In the genomic region with DNA sequence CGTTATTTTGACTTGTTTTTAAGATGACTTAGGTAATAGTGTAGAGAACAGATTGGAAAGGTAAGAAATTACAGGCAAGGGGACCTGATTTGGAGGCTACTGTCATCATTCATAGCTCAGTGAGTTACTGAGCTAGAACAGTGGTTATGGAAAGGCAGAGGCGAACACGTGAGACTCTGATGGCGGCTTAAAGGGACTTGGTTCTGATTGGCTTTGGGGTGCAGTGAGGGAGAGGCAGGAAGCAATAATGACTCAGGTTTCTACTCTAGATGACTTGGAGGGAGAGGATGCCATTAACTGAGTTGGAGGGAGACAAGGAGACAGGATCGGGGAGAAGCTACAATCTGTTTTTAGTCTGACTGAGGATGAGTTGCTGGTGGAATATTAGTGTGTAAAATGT, we compare ENCODE assay signal across 18 cellular contexts. TPM values are rescaled to one million over a fixed set of nuclear protein-coding genes. Genes with fewer than 3 reads are reported as not detected.
"Had no signal": no experiment of that assay in that cellular context is flagged by ENCODE, and none has a peak within 500 bp of the region (broad histone marks: within the 10 kb centered on the region; RNA-seq: fewer than 3 reads in every experiment).

No MANE protein-coding gene starts in this region.

- H3K4me3 ChIP-seq: cardiac muscle cell, thyroid gland, uterus had no signal

- DNase-seq: activated CD4-positive, alpha-beta memory T cell treated with anti-CD3 and anti-CD28 coated beads, Interleukin-2, amount 10 ng/mL, durations not matched to agents 7 days and 5 days; activated effector memory CD4-positive, alpha-beta T cell treated with anti-CD3 and anti-CD28 coated beads, Interleukin-2, amount 50 U/mL, for 16 hours; activated T-cell treated with anti-CD3 and anti-CD28 coated beads, Interleukin-2, amount 50 U/mL, for 24 hours; effector memory CD4-positive, alpha-beta T cell; foreskin melanocyte; kidney glomerular epithelial cell; left ventricle myocardium superior; retina; T1000; thyroid gland; uterus had no signal

- H3K27ac ChIP-seq: cardiac muscle cell, epithelial cell of prostate, thyroid gland, uterus had no signal

- H3K36me3 ChIP-seq: cardiac muscle cell, thyroid gland, uterus had no signal

- H3K4me3 Mint-ChIP-seq: activated CD4-positive, alpha-beta memory T cell treated with anti-CD3 and anti-CD28 coated beads, Interleukin-2, amount 10 ng/mL, durations not matched to agents 7 days and 5 days; activated naive CD4-positive, alpha-beta T cell treated with anti-CD3 and anti-CD28 coated beads, Interleukin-2, amount 50 U/mL, for 24 hours; activated T-cell treated with anti-CD3 and anti-CD28 coated beads, Interleukin-2, amount 50 U/mL, for 24 hours; dendritic cell treated with granulocyte-macrophage colony-stimulating factor and Interleukin-4, amounts not matched to agents 40 ng/mL and 50 ng/mL, for 4 days; memory B cell; neural crest cell; stimulated activated effector memory CD8-positive, alpha-beta T cell treated with anti-CD3 and anti-CD28 coated beads, Interleukin-12 subunit alpha, Interleukin-12 subunit beta, amount 100 ng/mL, for 72 hours had no signal

- H3K27ac Mint-ChIP-seq: activated CD4-positive, alpha-beta memory T cell treated with anti-CD3 and anti-CD28 coated beads, Interleukin-2, amount 10 ng/mL, durations not matched to agents 7 days and 5 days; activated naive CD4-positive, alpha-beta T cell treated with anti-CD3 and anti-CD28 coated beads, Interleukin-2, amount 50 U/mL, for 24 hours; dendritic cell treated with granulocyte-macrophage colony-stimulating factor and Interleukin-4, amounts not matched to agents 40 ng/mL and 50 ng/mL, for 4 days; memory B cell had no signal

- H3K27me3 Mint-ChIP-seq: activated CD4-positive, alpha-beta memory T cell treated with anti-CD3 and anti-CD28 coated beads, Interleukin-2, amount 10 ng/mL, durations not matched to agents 7 days and 5 days; activated naive CD4-positive, alpha-beta T cell treated with anti-CD3 and anti-CD28 coated beads, Interleukin-2, amount 50 U/mL, for 24 hours; activated T-cell treated with anti-CD3 and anti-CD28 coated beads, Interleukin-2, amount 50 U/mL, for 24 hours; dendritic cell treated with granulocyte-macrophage colony-stimulating factor and Interleukin-4, amounts not matched to agents 40 ng/mL and 50 ng/mL, for 4 days had no signal

- ATAC-seq: left ventricle myocardium superior; stimulated activated effector memory CD8-positive, alpha-beta T cell treated with anti-CD3 and anti-CD28 coated beads, Interleukin-12 subunit alpha, Interleukin-12 subunit beta, amount 100 ng/mL, for 72 hours had no signal

- H3K9me3 ChIP-seq: thyroid gland, uterus had no signal

- H3K9me3 Mint-ChIP-seq: activated CD4-positive, alpha-beta memory T cell treated with anti-CD3 and anti-CD28 coated beads, Interleukin-2, amount 10 ng/mL, durations not matched to agents 7 days and 5 days; activated naive CD4-positive, alpha-beta T cell treated with anti-CD3 and anti-CD28 coated beads, Interleukin-2, amount 50 U/mL, for 24 hours; activated T-cell treated with anti-CD3 and anti-CD28 coated beads, Interleukin-2, amount 50 U/mL, for 24 hours; dendritic cell treated with granulocyte-macrophage colony-stimulating factor and Interleukin-4, amounts not matched to agents 40 ng/mL and 50 ng/mL, for 4 days; memory B cell; neural crest cell; stimulated activated effector memory CD8-positive, alpha-beta T cell treated with anti-CD3 and anti-CD28 coated beads, Interleukin-12 subunit alpha, Interleukin-12 subunit beta, amount 100 ng/mL, for 72 hours had no signal

- H3K27me3 ChIP-seq: cardiac muscle cell, thyroid gland, uterus had no signal

- H3K4me1 ChIP-seq: thyroid gland, uterus had no signal

RNA-seq across cellular contexts. Expression of a gene that starts 3.0 kb away (rescaled TPM):
- total RNA-seq: activated CD4-positive, alpha-beta memory T cell treated with anti-CD3 and anti-CD28 coated beads, Interleukin-2, amount 10 ng/mL, durations not matched to agents 7 days and 5 days; neural crest cell had no signal
